1 cellular context compared by ENCODE assay signal in genomic region chr12:99392091-99392850, GRCh38.
TF ChIP-seq lines count a peak whose summit lies in the region.

No MANE protein-coding gene starts in this region.

TF ChIP-seq in GM12878, 131 proteins besides CTCF, POLR2A, EP300 and RAD21 (continued from another document):
- TF ChIP-seq CEBPZ (IDR thresholded peaks at IDR 0.05; ENCODE audit: low read depth, low read length) (no peak), JUNB (IDR thresholded peaks at IDR 0.05) (no peak)
TF ChIP-seq in GM12878: peak in this region for 0.
